ENCODE assay signal across 17 cellular contexts in genomic region chr11:116688202-116688540, GRCh38.
DNase-seq lines count a peak whose midpoint lies in the region; ATAC-seq, FAIRE-seq and TF ChIP-seq lines count a peak whose summit lies in the region.
"Had no signal": no experiment of that assay in that cellular context is flagged by ENCODE, and none has a peak within 500 bp of the region (broad histone marks: within the 10 kb centered on the region; RNA-seq: fewer than 3 reads in every experiment).

No MANE protein-coding gene starts in this region.

- H3K9me1 ChIP-seq in K562 (ENCODE audit: control insufficient read depth, insufficient read depth, low read length), result no peaks in the 10 kb centered on the region

- no peaks in the 10 kb centered on the region for H3K79me2 ChIP-seq in K562 (ENCODE audit: control insufficient read depth, insufficient read depth, low read length)

- DNase-seq in AG20443 (ENCODE audit: low spot score) (peak; percentile 4), HEK293T (ENCODE audit: extremely low spot score) (peak; percentile 3), K562 (ENCODE audit: extremely low read depth in 1 of 4, low spot score in 3 of 4) (no peak), NK-92 (lab: John Stamatoyannopoulos, UW; ENCODE audit: unreplicated experiment) (no peak), D721Med (ENCODE audit: insufficient read length, low spot score) (no peak)
- DNase-seq in activated CD8-positive, alpha-beta T cell treated with anti-CD3 and anti-CD28 coated beads for 36 hours, result no peak
- DNase-seq: MV-4-11, NCI-H187, NCI-H2227 treated with DMSO at 0.1 percent for 48 hours, PC-9, SIG-M5 had no signal

- H3K27ac ChIP-seq in K562 (ENCODE audit: extremely low read depth, low read depth, low read length) (no peak overlapping the region), iPS-20b (ENCODE audit: low read length) (peak overlapping the region; percentile 15)
- H3K27ac ChIP-seq: BLaER1, KMS-11, PC-9, RWPE1 had no signal

- TF ChIP-seq RAD21 in K562 (CRISPR knock-in tag; conservative IDR thresholded peaks at IDR 0.05 in 1 of 2, IDR thresholded peaks at IDR 0.05 in 1 of 2), result no peak

- ATAC-seq in K562 (no peak), HG02571 (IDR thresholded peaks at IDR 0.05; ENCODE audit: unreplicated experiment) (no peak)
- no peak for ATAC-seq in activated CD8-positive, alpha-beta T cell treated with anti-CD3 and anti-CD28 coated beads for 36 hours
- ATAC-seq: CD8-positive, alpha-beta T cell had no signal

- TF ChIP-seq EP300 in K562 (IDR thresholded peaks at IDR 0.05; ENCODE audit: low read length), result no peak

- H3K9ac ChIP-seq in K562 (ENCODE audit: insufficient read depth in 1 of 2, low read depth in 2 of 2, low read length in 2 of 2) (no peak overlapping the region), iPS-20b (ENCODE audit: low read depth, low read length) (peak overlapping the region; percentile 44; the same call in 1 of the 2 replicates)
- H3K9ac ChIP-seq: BLaER1, KMS-11 had no signal

- POLR2A ChIA-PET in HEK293T (lab: Yijun Ruan, JAX), result no interaction called here
- POLR2A ChIA-PET in K562 (lab: Yijun Ruan, JAX), result no interaction called here
- POLR2A ChIA-PET in activated CD8-positive, alpha-beta T cell treated with anti-CD3 and anti-CD28 coated beads for 36 hours (lab: Charles Lee), result no interaction called here

- H3K27me3 Mint-ChIP-seq in activated CD8-positive, alpha-beta T cell treated with anti-CD3 and anti-CD28 coated beads for 36 hours, result peaks cover 5% of the 10 kb centered on the region

- no peaks in the 10 kb centered on the region for H3K36me3 Mint-ChIP-seq in activated CD8-positive, alpha-beta T cell treated with anti-CD3 and anti-CD28 coated beads for 36 hours (ENCODE audit: low read depth)
- H3K36me3 Mint-ChIP-seq: CD8-positive, alpha-beta T cell had no signal

- H4K20me1 ChIP-seq in K562 (replicated peaks; ENCODE audit: control insufficient read depth, insufficient read depth, low read length), result peaks cover 3% of the 10 kb centered on the region; the same call in 1 of the 2 replicates
- H4K20me1 ChIP-seq: BLaER1 had no signal

- no peaks in the 10 kb centered on the region for H3K4me1 ChIP-seq in K562 (replicated peaks in 1 of 2; ENCODE audit: control insufficient read depth in 2 of 2, insufficient read depth in 2 of 2, low read length in 2 of 2)
- H3K4me1 ChIP-seq in iPS-20b (ENCODE audit: insufficient read depth, low read length), result peaks cover 20% of the 10 kb centered on the region
- H3K4me1 ChIP-seq: BLaER1 had no signal

- TF ChIP-seq CTCF in K562 (IDR thresholded peaks at IDR 0.05 in 2 of 3, conservative IDR thresholded peaks at IDR 0.05 in 1 of 3; ENCODE audit: insufficient read depth in 2 of 3, low read depth in 1 of 3, low read length in 3 of 3), result no peak
- no peak for TF ChIP-seq CTCF in activated CD8-positive, alpha-beta T cell treated with anti-CD3 and anti-CD28 coated beads for 36 hours (IDR thresholded peaks at IDR 0.05)
- TF ChIP-seq CTCF in D721Med (IDR thresholded peaks at IDR 0.05; ENCODE audit: insufficient read depth, missing control alignments), result no peak

- no peaks in the 10 kb centered on the region for H3K4me1 Mint-ChIP-seq in activated CD8-positive, alpha-beta T cell treated with anti-CD3 and anti-CD28 coated beads for 36 hours (ENCODE audit: low read depth)

- peaks cover 4% of the 10 kb centered on the region for H3K9me3 Mint-ChIP-seq in activated CD8-positive, alpha-beta T cell treated with anti-CD3 and anti-CD28 coated beads for 36 hours
- H3K9me3 Mint-ChIP-seq: CD8-positive, alpha-beta T cell had no signal

- in situ Hi-C loops in K562 (cut with MboI), result loop anchor here (10.0 to 25.0 kb wide), 3 partner anchors 693 to 1913 kb away; no protein-coding TSS in a partner anchor

- H3K4me3 ChIP-seq in K562 (no peak overlapping the region), iPS-20b (ENCODE audit: low read length) (no peak overlapping the region)
- H3K4me3 ChIP-seq: BLaER1, PC-9 had no signal

- intact Hi-C loops in K562 (cut with micrococcal nuclease), result no loop called here
- intact Hi-C loops in activated CD8-positive, alpha-beta T cell treated with anti-CD3 and anti-CD28 coated beads for 36 hours (cut with micrococcal nuclease), result loop anchor here (10.0 kb wide), 1 partner anchor 1353 kb away; no protein-coding TSS in a partner anchor

- H3K9me3 ChIP-seq in K562 (replicated peaks; ENCODE audit: control insufficient read depth, insufficient read depth, low read depth, low read length) (no peaks in the 10 kb centered on the region), iPS-20b (ENCODE audit: insufficient read depth, low read depth, low read length) (0 out of 2 replicates have a peak, but pooled peaks cover 3% of the 10 kb centered on the region)
- H3K9me3 ChIP-seq: BLaER1 had no signal

- no peak overlapping the region for H3K27ac Mint-ChIP-seq in activated CD8-positive, alpha-beta T cell treated with anti-CD3 and anti-CD28 coated beads for 36 hours
- H3K27ac Mint-ChIP-seq: CD8-positive, alpha-beta T cell had no signal

- CTCF ChIA-PET in HEK293T (lab: Yijun Ruan, JAX), result no interaction called here
- CTCF ChIA-PET in K562 (lab: Yijun Ruan, JAX; ENCODE audit: low intra/inter-chr PET ratio), result no interaction called here
- CTCF ChIA-PET in activated CD8-positive, alpha-beta T cell treated with anti-CD3 and anti-CD28 coated beads for 36 hours (lab: Charles Lee), result no interaction called here

- H2AFZ ChIP-seq in K562 (ENCODE audit: low read depth, low read length), result no peak overlapping the region
- H2AFZ ChIP-seq: PC-9 had no signal

- no peak for TF ChIP-seq POLR2A in K562 (conservative IDR thresholded peaks at IDR 0.05)

- no TSS peak for BruUV-seq in K562 (replicated peaks; lab: Mats Ljungman, UMichigan)

- 0% methylated on average over 4 of the region's 6 CpGs for WGBS in K562 (ENCODE audit: insufficient coverage, low coverage, missing lambda C conversion rate)

- H3K36me3 ChIP-seq in K562 (ENCODE audit: control insufficient read depth, insufficient read depth, low read length) (no peaks in the 10 kb centered on the region), iPS-20b (ENCODE audit: insufficient read depth, low read depth, low read length) (no peaks in the 10 kb centered on the region)
- H3K36me3 ChIP-seq: BLaER1 had no signal

- FAIRE-seq in K562 (lab: Jason Lieb, UNC) (no peak), D721Med (lab: Jason Lieb, UNC) (no peak)

- no peak overlapping the region for H3K4me2 ChIP-seq in K562 (ENCODE audit: insufficient read depth, low read length)
- H3K4me2 ChIP-seq: BLaER1, KMS-11, PC-9 had no signal

- H3K4me3 Mint-ChIP-seq in activated CD8-positive, alpha-beta T cell treated with anti-CD3 and anti-CD28 coated beads for 36 hours, result no peak overlapping the region
- H3K4me3 Mint-ChIP-seq: CD8-positive, alpha-beta T cell had no signal

- peaks cover 0 to 6% of the 10 kb centered on the region in 2 experiments; a peak in 1 of 5 replicates for H3K27me3 ChIP-seq in K562 (ENCODE audit: control insufficient read depth in 2 of 2, insufficient read depth in 2 of 2, low read length in 2 of 2)
- H3K27me3 ChIP-seq in iPS-20b (ENCODE audit: insufficient read depth, low read length), result no peaks in the 10 kb centered on the region
- H3K27me3 ChIP-seq: BLaER1 had no signal

TF ChIP-seq in HEK293T, 16 proteins besides CTCF, POLR2A, EP300 and RAD21:
- TF ChIP-seq L3MBTL2 (conservative IDR thresholded peaks at IDR 0.05), result no peak
- no peak for TF ChIP-seq SP1 (IDR thresholded peaks at IDR 0.05)
- TF ChIP-seq ZNF384 (IDR thresholded peaks at IDR 0.05), result no peak
- no peak for TF ChIP-seq CTBP1 (IDR thresholded peaks at IDR 0.05; ENCODE audit: borderline replicate concordance)
- no peak for TF ChIP-seq FOXK2 (IDR thresholded peaks at IDR 0.05)
- TF ChIP-seq ARNT (IDR thresholded peaks at IDR 0.05), result no peak
- TF ChIP-seq TARDBP (IDR thresholded peaks at IDR 0.05), result no peak
- no peak for TF ChIP-seq FOXM1 (IDR thresholded peaks at IDR 0.05; ENCODE audit: borderline replicate concordance)
- TF ChIP-seq BHLHE40 (IDR thresholded peaks at IDR 0.05; ENCODE audit: borderline replicate concordance), result no peak
- no peak for TF ChIP-seq LEF1 (IDR thresholded peaks at IDR 0.05; ENCODE audit: borderline replicate concordance)
- TF ChIP-seq ELF4 (IDR thresholded peaks at IDR 0.05), result no peak

TF ChIP-seq in K562, 482 proteins besides CTCF, POLR2A, EP300 and RAD21 (continues in another document):
- TF ChIP-seq RBM14 (IDR thresholded peaks at IDR 0.05; ENCODE audit: borderline replicate concordance, insufficient read depth, low read depth, low read length) (no peak), USF1 (CRISPR knock-in tag; IDR thresholded peaks at IDR 0.05) (0 out of 2 replicates have a peak, but pooled peaks have one; percentile 30), CBFA2T2 (conservative IDR thresholded peaks at IDR 0.05) (peak; percentile 19; the same call in 1 of the 2 replicates), USF2 (CRISPR knock-in tag; IDR thresholded peaks at IDR 0.05) (peak; percentile 53), RAD51 (IDR thresholded peaks at IDR 0.05; ENCODE audit: borderline replicate concordance, low read depth) (peak; percentile 62; the same call in 1 of the 2 replicates), TFE3 (CRISPR knock-in tag; IDR thresholded peaks at IDR 0.05) (peak; percentile 84)

Comparison
In these comparisons a context has a peak if more than half of its experiments do, and no peak if none do; other contexts are left out.
1. DNase-seq: peak in AG20443 (single experiment) and HEK293T (single experiment); none in K562 (0 of 4), NK-92 (single experiment), activated CD8-positive, alpha-beta T cell treated with anti-CD3 and anti-CD28 coated beads for 36 hours (single experiment) and D721Med (single experiment).